In the genomic region with DNA sequence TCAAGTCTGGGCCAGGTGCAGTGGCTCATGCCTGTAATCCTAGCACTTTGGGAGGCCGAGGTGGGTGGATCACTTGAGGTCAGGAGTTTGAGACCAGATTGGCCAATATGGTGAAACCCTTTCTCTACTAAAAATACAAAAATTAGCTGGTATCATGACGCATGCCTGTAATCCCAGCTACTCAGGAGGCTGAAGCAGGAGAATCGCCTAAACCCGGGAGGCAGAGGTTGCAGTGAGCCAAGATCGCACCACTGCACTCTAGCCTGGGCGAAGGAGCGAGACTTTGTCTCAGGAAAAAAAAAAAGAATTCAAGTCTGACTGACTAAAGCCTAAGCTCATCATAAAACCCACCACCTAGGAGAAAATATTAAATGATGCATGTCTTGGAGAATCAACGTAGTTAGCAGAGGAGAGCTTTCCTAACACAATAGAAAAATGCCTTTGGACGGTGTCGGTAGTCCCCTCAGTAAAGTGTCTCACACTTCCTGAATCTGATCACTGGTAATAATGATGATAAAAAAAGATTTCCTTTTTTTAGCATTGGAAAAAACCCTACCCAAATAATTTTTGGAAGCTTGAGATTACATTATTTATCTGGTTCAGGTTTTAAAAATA, we compare ENCODE assay signal across 8 cellular contexts.
DNase-seq lines count a peak whose midpoint lies in the region; ATAC-seq, FAIRE-seq and TF ChIP-seq lines count a peak whose summit lies in the region.
"Not testable (repeated sequence)": the region's sequence is repeated elsewhere in the genome, so short reads cannot be mapped to it uniquely, and the experiment has no call there.

No MANE protein-coding gene starts in this region.

- intact Hi-C loops in lower lobe of right lung (cut with DNase I); pancreas (cut with DNase I): not testable (repeated sequence)

- H3K9me3 ChIP-seq in A549; HUES6 (ENCODE audit: control insufficient read depth, insufficient read depth, low read depth, low read length); lower lobe of right lung; pancreas; subcutaneous abdominal adipose tissue (ENCODE audit: control insufficient read depth in 5 of 5, low read length in 5 of 5): not testable (repeated sequence)

- TF ChIP-seq EP300 in A549 (IDR thresholded peaks at IDR 0.05) = not testable (repeated sequence)

- peak in 1 of 2 experiments; percentile 44; a peak in 3 of 6 replicates for ATAC-seq in A549
- not testable (repeated sequence) for ATAC-seq in lower lobe of right lung, pancreas

- H3K27me3 ChIP-seq in HUES6 (ENCODE audit: control insufficient read depth, insufficient read depth, low read length); bronchial epithelial cell (ENCODE audit: control insufficient read depth, insufficient read depth, low read length); lower lobe of right lung (ENCODE audit: low read depth); pancreas; subcutaneous abdominal adipose tissue (ENCODE audit: control insufficient read depth in 5 of 5, insufficient read depth in 4 of 5, low read length in 5 of 5): not testable (repeated sequence)

- peaks cover 70% of the 10 kb centered on the region for H3K4me1 ChIP-seq in A549
- H3K4me1 ChIP-seq in HUES6 (ENCODE audit: control insufficient read depth, insufficient read depth, low read length) = peaks cover 13% of the 10 kb centered on the region
- peaks cover 47% of the 10 kb centered on the region for H3K4me1 ChIP-seq in lower lobe of right lung
- peaks cover 0 to 21% (median 15%) of the 10 kb centered on the region in 3 donors for H3K4me1 ChIP-seq in pancreas
- H3K4me1 ChIP-seq in subcutaneous abdominal adipose tissue (ENCODE audit: control insufficient read depth in 5 of 5, insufficient read depth in 5 of 5, low read length in 5 of 5) = peaks cover 0 to 39% (median 29%) of the 10 kb centered on the region in 5 donors

- CTCF ChIA-PET in A549 (lab: Yijun Ruan, JAX) = interaction anchor here (0.8 to 1.4 kb wide), 4 partner anchors 11 to 114 kb away, joined by 3 read pairs; no protein-coding TSS in a partner anchor

- not testable (repeated sequence) for FAIRE-seq in A549 (lab: Jason Lieb, UNC); bronchial epithelial cell (lab: Jason Lieb, UNC); pancreas (lab: Jason Lieb, UNC)

- H3K27ac ChIP-seq in A549 = peak overlapping the region; percentile 69 to 79
- 0 out of 2 replicates have a peak overlapping the region, but pooled peaks have one; percentile 36 for H3K27ac ChIP-seq in HUES6 (ENCODE audit: low read depth, low read length)
- H3K27ac ChIP-seq in VCaP = peak overlapping the region; percentile 43
- peak overlapping the region; percentile 56 for H3K27ac ChIP-seq in lower lobe of right lung
- H3K27ac ChIP-seq in pancreas = peak overlapping the region; percentile 13 to 70 (median 48)
- peak overlapping the region; percentile 64 for H3K27ac ChIP-seq in subcutaneous abdominal adipose tissue (ENCODE audit: low read depth, low read length)

- H3K9ac ChIP-seq in HUES6 (ENCODE audit: low read length); subcutaneous abdominal adipose tissue (ENCODE audit: low read length in 5 of 5): not testable (repeated sequence)

- not testable (repeated sequence) for H3K36me3 ChIP-seq in HUES6 (ENCODE audit: control insufficient read depth, insufficient read depth, low read length); bronchial epithelial cell (ENCODE audit: control insufficient read depth, insufficient read depth, low read length); lower lobe of right lung; pancreas; subcutaneous abdominal adipose tissue (ENCODE audit: control insufficient read depth in 5 of 5, insufficient read depth in 5 of 5, low read length in 5 of 5)

- not testable (repeated sequence) for H3K4me3 ChIP-seq in A549; HUES6 (ENCODE audit: low read depth, low read length); bronchial epithelial cell (ENCODE audit: low read depth, low read length); lower lobe of right lung; pancreas; subcutaneous abdominal adipose tissue (ENCODE audit: low read depth in 1 of 5, low read length in 5 of 5)

- WGBS in A549 (ENCODE audit: missing lambda C conversion rate) = 69% methylated on average over 10 of the region's 10 CpGs
- 74 to 80% methylated on average over 10 of the region's 10 CpGs for WGBS in pancreas, 2 donors

- POLR2A ChIA-PET in A549 (lab: Yijun Ruan, JAX) = not testable (repeated sequence)

- not testable (repeated sequence) for TF ChIP-seq POLR2A in A549 (IDR thresholded peaks at IDR 0.05; ENCODE audit: low read length)

- TF ChIP-seq CTCF in A549 (IDR thresholded peaks at IDR 0.05); VCaP (conservative IDR thresholded peaks at IDR 0.05); bronchial epithelial cell (IDR thresholded peaks at IDR 0.05; ENCODE audit: insufficient read depth, low read length, severe bottlenecking); lower lobe of right lung (IDR thresholded peaks at IDR 0.05); pancreas (IDR thresholded peaks at IDR 0.05): not testable (repeated sequence)

- not testable (repeated sequence) for TF ChIP-seq RAD21 in A549 (conservative IDR thresholded peaks at IDR 0.05 in 1 of 2, IDR thresholded peaks at IDR 0.05 in 1 of 2)

- DNase-seq in A549 (ENCODE audit: low read depth in 1 of 2, low spot score in 1 of 2); lower lobe of right lung; pancreas: not testable (repeated sequence)
- DNase-seq in bronchial epithelial cell (ENCODE audit: low read depth) (peak; percentile 72), glomerular endothelial cell (ENCODE audit: extremely low read depth, low read depth, low spot score) (peak; percentile 52)

- peak overlapping the region; percentile 68 for H3K4me2 ChIP-seq in A549
